20 cellular contexts compared by ENCODE assay signal in the genomic region with DNA sequence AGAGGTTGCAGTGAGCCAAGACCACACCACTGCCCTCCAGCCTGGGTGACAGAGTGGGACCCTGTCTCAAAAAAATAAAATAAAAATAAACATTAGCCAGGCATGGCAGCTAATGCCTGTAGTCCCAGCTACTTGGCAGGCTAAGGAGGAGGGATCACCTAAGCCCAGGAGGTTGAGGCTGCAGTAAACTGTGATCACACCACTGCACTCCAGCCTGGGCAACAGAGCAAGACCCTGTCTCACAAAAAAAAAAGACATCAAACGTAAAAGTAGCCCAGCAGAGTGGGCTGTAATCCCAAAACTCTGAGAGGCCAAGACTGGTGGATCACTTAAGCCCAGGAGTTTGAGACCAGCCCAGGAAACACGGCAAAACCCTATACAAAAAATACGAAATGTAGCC.
"Had no signal": no experiment of that assay in that cellular context is flagged by ENCODE, and none has a peak within 500 bp of the region (broad histone marks: within the 10 kb centered on the region; RNA-seq: fewer than 3 reads in every experiment).

No MANE protein-coding gene starts in this region.

- H3K9me3 ChIP-seq: heart left ventricle, psoas muscle, testis, tibial nerve had no signal

- DNase-seq: effector CD4-positive, alpha-beta T cell; foreskin melanocyte; heart left ventricle; hippocampal formation; left colon; left ventricle myocardium superior; mesenchymal stem cell; midbrain; psoas muscle; retina; stimulated activated CD4-positive, alpha-beta T cell treated with anti-CD3 and anti-CD28 coated beads, Interleukin-2, amount 100 ng/mL, for 24 hours; stimulated activated CD4-positive, alpha-beta T cell treated with anti-CD3 and anti-CD28 coated beads, Interleukin-4, amount 100 ng/mL, for 4 hours; stimulated activated naive B cell treated with anti-CD40 and anti-IgM and Interleukin-4, amounts not matched to agents 10 μg/mL and 1 μg/mL and 100 μg/mL, for 72 hours; stimulated activated naive CD8-positive, alpha-beta T cell treated with anti-CD3 and anti-CD28 coated beads, Interleukin-15, amount 100 ng/mL, for 72 hours; testis had no signal

- H3K27me3 ChIP-seq: heart left ventricle, testis, tibial nerve had no signal

- H3K4me3 ChIP-seq: coronary artery, heart left ventricle, lung, psoas muscle, testis, tibial nerve had no signal

- H3K27me3 Mint-ChIP-seq: stimulated activated naive B cell treated with anti-CD40 and anti-IgM and Interleukin-4, amounts not matched to agents 10 μg/mL and 1 μg/mL and 100 μg/mL, for 72 hours; stimulated activated naive CD8-positive, alpha-beta T cell treated with anti-CD3 and anti-CD28 coated beads, Interleukin-15, amount 100 ng/mL, for 72 hours had no signal

- H3K27ac ChIP-seq: coronary artery, heart left ventricle, psoas muscle, testis, tibial nerve had no signal

- H3K4me3 Mint-ChIP-seq: nephron; stimulated activated naive B cell treated with anti-CD40 and anti-IgM and Interleukin-4, amounts not matched to agents 10 μg/mL and 1 μg/mL and 100 μg/mL, for 72 hours; stimulated activated naive CD8-positive, alpha-beta T cell treated with anti-CD3 and anti-CD28 coated beads, Interleukin-15, amount 100 ng/mL, for 72 hours had no signal

- H3K27ac Mint-ChIP-seq: nephron; stimulated activated naive B cell treated with anti-CD40 and anti-IgM and Interleukin-4, amounts not matched to agents 10 μg/mL and 1 μg/mL and 100 μg/mL, for 72 hours; stimulated activated naive CD8-positive, alpha-beta T cell treated with anti-CD3 and anti-CD28 coated beads, Interleukin-15, amount 100 ng/mL, for 72 hours had no signal

- H3K4me1 Mint-ChIP-seq: nephron had no signal

- ATAC-seq: heart left ventricle; left colon; left ventricle myocardium superior; psoas muscle; sciatic nerve; stimulated activated naive B cell treated with anti-CD40 and anti-IgM and Interleukin-4, amounts not matched to agents 10 μg/mL and 1 μg/mL and 100 μg/mL, for 72 hours; stimulated activated naive CD8-positive, alpha-beta T cell treated with anti-CD3 and anti-CD28 coated beads, Interleukin-15, amount 100 ng/mL, for 72 hours had no signal

- H3K9me3 Mint-ChIP-seq: stimulated activated naive CD8-positive, alpha-beta T cell treated with anti-CD3 and anti-CD28 coated beads, Interleukin-15, amount 100 ng/mL, for 72 hours had no signal
